Comparison of ENCODE assay signal across 8 cellular contexts in genomic region chr2:232327089-232328037, GRCh38. TPM values are rescaled to one million over a fixed set of nuclear protein-coding genes. Genes with fewer than 3 reads are reported as not detected.
DNase-seq lines count a peak whose midpoint lies in the region; ATAC-seq and TF ChIP-seq lines count a peak whose summit lies in the region.

No MANE protein-coding gene starts in this region.

- H3K9ac ChIP-seq in HCT116 (ENCODE audit: low read length) (no peak overlapping the region), OCI-LY3 (ENCODE audit: low read length) (no peak overlapping the region)

- H3K27me3 Mint-ChIP-seq in activated T-cell treated with anti-CD3 and anti-CD28 coated beads, Interleukin-2, amount 50 U/mL, for 4 hours (ENCODE audit: low read depth), result no peaks in the 10 kb centered on the region

- H4K20me1 ChIP-seq in HCT116 (ENCODE audit: insufficient read depth) (no peaks in the 10 kb centered on the region), OCI-LY3 (ENCODE audit: insufficient read depth, low read length) (no peaks in the 10 kb centered on the region)

- H3K9me3 Mint-ChIP-seq in activated T-cell treated with anti-CD3 and anti-CD28 coated beads, Interleukin-2, amount 50 U/mL, for 4 hours, result no peaks in the 10 kb centered on the region

- POLR2A ChIA-PET in HCT116 (lab: Charles Lee), result no interaction called here

- TF ChIP-seq RAD21 in HCT116 (IDR thresholded peaks at IDR 0.05; ENCODE audit: low read depth), result peak; percentile 74

- H3K27ac ChIP-seq in HCT116 (ENCODE audit: low read depth, low read length), result no peak overlapping the region
- H3K27ac ChIP-seq in OCI-LY3 (ENCODE audit: low read length), result peak overlapping the region; percentile 11; the same call in 1 of the 2 replicates
- H3K27ac ChIP-seq in suprapubic skin, result no peak overlapping the region

- H3K4me3 ChIP-seq in HCT116 (replicated peaks in 1 of 2; ENCODE audit: low read depth in 1 of 2, low read length in 2 of 2) (no peak overlapping the region), OCI-LY3 (ENCODE audit: low read length) (no peak overlapping the region), fibroblast of the aortic adventitia (ENCODE audit: low read depth, low read length) (no peak overlapping the region), suprapubic skin (no peak overlapping the region)

- no peak for TF ChIP-seq EP300 in suprapubic skin (IDR thresholded peaks at IDR 0.05)

- H3K27me3 ChIP-seq in HCT116 (ENCODE audit: insufficient read depth, low read length), result no peaks in the 10 kb centered on the region
- no peaks in the 10 kb centered on the region for H3K27me3 ChIP-seq in OCI-LY3 (ENCODE audit: low read depth, low read length)
- H3K27me3 ChIP-seq in suprapubic skin, result no peaks in the 10 kb centered on the region

- H2AFZ ChIP-seq in HCT116 (ENCODE audit: low read depth, low read length, poor library complexity, severe bottlenecking), result no peak overlapping the region
- H2AFZ ChIP-seq in OCI-LY3 (ENCODE audit: low read depth, low read length), result no peak overlapping the region

- peak; percentile 61 for DNase-seq in Daoy (ENCODE audit: low read depth)
- peak; percentile 27 for DNase-seq in HCT116 (ENCODE audit: low read depth, low spot score)
- peak; percentile 85 for DNase-seq in activated T-cell treated with anti-CD3 and anti-CD28 coated beads, Interleukin-2, amount 50 U/mL, for 4 hours
- peak; percentile 59 for DNase-seq in fibroblast of the aortic adventitia (ENCODE audit: low read depth)
- peak; percentile 15 for DNase-seq in non-pigmented ciliary epithelial cell (ENCODE audit: low read depth)
- peak in 1 of 2 donors; percentile 77 for DNase-seq in suprapubic skin (ENCODE audit: low spot score in 2 of 2)

- H3K4me2 ChIP-seq in HCT116 (ENCODE audit: low read length), result no peak overlapping the region
- peak overlapping the region; percentile 34 for H3K4me2 ChIP-seq in OCI-LY3 (ENCODE audit: low read length)

- ATAC-seq in HCT116 (peak; percentile 84), HG03457 (IDR thresholded peaks at IDR 0.05; ENCODE audit: unreplicated experiment) (no peak)
- peak; percentile 82 to 83 for ATAC-seq in activated T-cell treated with anti-CD3 and anti-CD28 coated beads, Interleukin-2, amount 50 U/mL, for 4 hours

- intact Hi-C loops in HCT116 (cut with micrococcal nuclease), result loop anchor here (1.0 to 5.0 kb wide), 3 partner anchors 115 to 421 kb away; no protein-coding TSS in a partner anchor

- H3K36me3 ChIP-seq in HCT116 (ENCODE audit: control insufficient read depth in 1 of 2, insufficient read depth in 2 of 2, low read length in 2 of 2) (no peaks in the 10 kb centered on the region), OCI-LY3 (replicated peaks; ENCODE audit: low read depth, low read length) (no peaks in the 10 kb centered on the region), suprapubic skin (no peaks in the 10 kb centered on the region)

- no peaks in the 10 kb centered on the region for H3K9me2 ChIP-seq in HCT116 (ENCODE audit: insufficient read depth)

- TF ChIP-seq POLR2A in HCT116 (IDR thresholded peaks at IDR 0.05; ENCODE audit: borderline replicate concordance, extremely low read depth, insufficient read depth, insufficient read length) (no peak), suprapubic skin (IDR thresholded peaks at IDR 0.05) (no peak)

- RAD21 ChIA-PET in HCT116 (lab: Charles Lee; ENCODE audit: low non-redundant PET in 1 of 2, low total read pairs in 2 of 2, uncharacterized antibody in 2 of 2, unreplicated experiment in 2 of 2), result no interaction called here

- no TSS peak for BruUV-seq in HCT116 (replicated peaks; lab: Mats Ljungman, UMichigan)

- peaks cover 12% of the 10 kb centered on the region for H3K4me1 Mint-ChIP-seq in activated T-cell treated with anti-CD3 and anti-CD28 coated beads, Interleukin-2, amount 50 U/mL, for 4 hours (ENCODE audit: low read depth)

- H3K79me2 ChIP-seq in HCT116 (ENCODE audit: insufficient read depth, low read length) (no peaks in the 10 kb centered on the region), OCI-LY3 (ENCODE audit: low read length) (no peaks in the 10 kb centered on the region)

- 61% methylated on average over 12 of the region's 12 CpGs for WGBS in suprapubic skin

- CTCF ChIA-PET in HCT116 (lab: Charles Lee), result interaction anchor here (1.0 to 4.6 kb wide), 5 partner anchors 402 to 428 kb away, joined by 3 to 39 read pairs (median 4); no protein-coding TSS in a partner anchor

- no peak overlapping the region for H3K4me3 Mint-ChIP-seq in activated T-cell treated with anti-CD3 and anti-CD28 coated beads, Interleukin-2, amount 50 U/mL, for 4 hours

- TF ChIP-seq CTCF in HCT116 (IDR thresholded peaks at IDR 0.05 in 2 of 3, conservative IDR thresholded peaks at IDR 0.05 in 1 of 3; ENCODE audit: borderline replicate concordance in 1 of 3, insufficient read depth in 1 of 3, low read depth in 2 of 3, low read length in 2 of 3) (peak; percentile 75 to 85 (median 77)), OCI-LY3 (IDR thresholded peaks at IDR 0.05; ENCODE audit: low read depth, low read length) (peak; percentile 63), fibroblast of the aortic adventitia (IDR thresholded peaks at IDR 0.05; ENCODE audit: insufficient read depth, low read length) (peak; percentile 85), suprapubic skin (IDR thresholded peaks at IDR 0.05) (peak; percentile 57 to 81)

- H3K9me3 ChIP-seq in HCT116 (ENCODE audit: control insufficient read depth in 1 of 2, insufficient read depth in 1 of 2, low read depth in 1 of 2, low read length in 2 of 2) (no peaks in the 10 kb centered on the region), OCI-LY3 (ENCODE audit: insufficient read depth, low read length) (no peaks in the 10 kb centered on the region), suprapubic skin (no peaks in the 10 kb centered on the region)

- no peaks in the 10 kb centered on the region for H3K36me3 Mint-ChIP-seq in activated T-cell treated with anti-CD3 and anti-CD28 coated beads, Interleukin-2, amount 50 U/mL, for 4 hours (ENCODE audit: insufficient read depth)

- no peaks in the 10 kb centered on the region for H3K4me1 ChIP-seq in HCT116 (ENCODE audit: control insufficient read depth in 1 of 2, insufficient read depth in 2 of 2, low read length in 2 of 2)
- peaks cover 16% of the 10 kb centered on the region for H3K4me1 ChIP-seq in OCI-LY3 (ENCODE audit: low read length)
- H3K4me1 ChIP-seq in suprapubic skin, result peaks cover 19% of the 10 kb centered on the region

TF ChIP-seq in HCT116, 20 proteins besides CTCF, POLR2A, EP300 and RAD21:
- TF ChIP-seq CBX3 (IDR thresholded peaks at IDR 0.05; ENCODE audit: low read depth) (no peak), EZH2 (IDR thresholded peaks at IDR 0.05) (no peak), ZBTB33 (IDR thresholded peaks at IDR 0.05; ENCODE audit: extremely low read depth, insufficient replicate concordance, low read length) (no peak), TCF7L2 (IDR thresholded peaks at IDR 0.05; ENCODE audit: borderline replicate concordance, extremely low read depth, insufficient read depth, insufficient read length) (no peak), FOSL1 (IDR thresholded peaks at IDR 0.05; ENCODE audit: low read depth) (no peak), EZH2phosphoT487 (IDR thresholded peaks at IDR 0.05; ENCODE audit: borderline replicate concordance) (no peak)

RNA-seq across cellular contexts. Expression of gene ALPP, which starts 51.2 kb away (rescaled TPM):
- total RNA-seq in Daoy (2014; rRNA removed; shearing (Covaris generic)), result 0.03 TPM in 1 of 2 replicates, not detected in the other
- total RNA-seq in HCT116 (2021; ENCODE audit: unreplicated experiment), result 0.34 TPM
- 0.05 TPM in 1 of 2 replicates, not detected in the other for polyA plus RNA-seq in HCT116 (2012)
- total RNA-seq in activated T-cell treated with anti-CD3 and anti-CD28 coated beads, Interleukin-2, amount 50 U/mL, for 4 hours, result not detected
- not detected in 2 replicates for total RNA-seq in fibroblast of the aortic adventitia (ENCODE audit: low replicate concordance)
- not detected for total RNA-seq in suprapubic skin
